18 cellular contexts compared by ENCODE assay signal in the genomic region with DNA sequence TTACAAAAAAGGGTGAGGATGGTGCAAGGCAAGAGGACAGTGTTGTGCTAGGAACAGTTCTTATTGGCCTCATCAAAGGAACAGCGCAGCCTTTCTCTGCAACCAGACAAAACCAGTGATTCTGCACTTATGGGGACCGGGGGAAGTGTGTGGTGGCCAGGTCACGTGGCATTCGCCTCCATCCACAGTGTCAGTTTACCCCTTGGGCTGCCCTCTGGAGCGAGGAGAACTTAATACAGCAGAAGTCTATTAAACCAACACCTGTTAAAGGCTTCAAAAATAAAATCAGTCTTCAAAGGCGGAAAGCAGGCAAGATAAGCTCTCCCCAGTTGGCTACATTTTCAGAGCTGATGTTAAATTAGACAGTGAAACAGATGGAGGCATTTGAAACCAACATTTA.
DNase-seq lines count a peak whose midpoint lies in the region; ATAC-seq, FAIRE-seq and TF ChIP-seq lines count a peak whose summit lies in the region.
"Had no signal": no experiment of that assay in that cellular context is flagged by ENCODE, and none has a peak within 500 bp of the region (broad histone marks: within the 10 kb centered on the region; RNA-seq: fewer than 3 reads in every experiment).

No MANE protein-coding gene starts in this region.

- TF ChIP-seq EP300 in stomach (IDR thresholded peaks at IDR 0.05) = no peak

- H3K79me2 ChIP-seq in Karpas-422 (ENCODE audit: low read length) = peaks cover 67% of the 10 kb centered on the region
- H3K79me2 ChIP-seq in astrocyte (ENCODE audit: insufficient read depth, low read length) = peaks cover 55% of the 10 kb centered on the region

- no peaks in the 10 kb centered on the region for H3K9me2 ChIP-seq in Karpas-422 (replicated peaks; ENCODE audit: insufficient read depth, low read length)

- no peak overlapping the region for H2AFZ ChIP-seq in Karpas-422 (ENCODE audit: low read length)
- no peak overlapping the region for H2AFZ ChIP-seq in astrocyte (ENCODE audit: low read depth, low read length)

- no peaks in the 10 kb centered on the region for H3K27me3 Mint-ChIP-seq in astrocyte (ENCODE audit: low read depth, unreplicated experiment)

- H3K27me3 ChIP-seq in Karpas-422 (ENCODE audit: low read length) (no peaks in the 10 kb centered on the region), astrocyte (ENCODE audit: insufficient read depth, low read length) (no peaks in the 10 kb centered on the region), mucosa of stomach (ENCODE audit: control insufficient read depth, insufficient read depth, low read length) (no peaks in the 10 kb centered on the region), stomach (no peaks in the 10 kb centered on the region)
- H3K27me3 ChIP-seq: brain microvascular endothelial cell had no signal

- H3K9me3 Mint-ChIP-seq in astrocyte (ENCODE audit: unreplicated experiment) = peaks cover 15% of the 10 kb centered on the region

- no peak for ATAC-seq in HG03342 (IDR thresholded peaks at IDR 0.05; ENCODE audit: unreplicated experiment)
- ATAC-seq: activated naive CD4-positive, alpha-beta T cell treated with anti-CD3 and anti-CD28 coated beads, Interleukin-2, amount 50 U/mL, for 72 hours; HCT116; K562 had no signal

- TF ChIP-seq POLR2A in stomach (IDR thresholded peaks at IDR 0.05) (no peak), GM12891 (IDR thresholded peaks at IDR 0.05; ENCODE audit: low read depth, low read length) (no peak)

- H3K4me2 ChIP-seq in Karpas-422 (ENCODE audit: low read depth, low read length, poor library complexity, severe bottlenecking) (no peak overlapping the region), astrocyte (ENCODE audit: low read length) (no peak overlapping the region)

- POLR2A ChIA-PET in RWPE1 (lab: Yijun Ruan, JAX; ENCODE audit: low non-redundant PET) = no interaction called here

- peak overlapping the region; percentile 59 for H3K27ac ChIP-seq in Karpas-422 (ENCODE audit: low read length)
- H3K27ac ChIP-seq in astrocyte (ENCODE audit: low read depth, low read length) = no peak overlapping the region
- H3K27ac ChIP-seq in stomach = peak overlapping the region; percentile 16 to 81 (median 60)
- no peak overlapping the region for H3K27ac ChIP-seq in RWPE1
- H3K27ac ChIP-seq: brain microvascular endothelial cell had no signal

- no peaks in the 10 kb centered on the region for H3K9me3 ChIP-seq in Karpas-422 (ENCODE audit: low read length)
- peaks cover 7% of the 10 kb centered on the region for H3K9me3 ChIP-seq in astrocyte (ENCODE audit: insufficient read depth, low read depth, low read length)
- no peaks in the 10 kb centered on the region for H3K9me3 ChIP-seq in mucosa of stomach (ENCODE audit: control insufficient read depth, low read length)
- peaks cover 0 to 11% (median 10%) of the 10 kb centered on the region in 4 donors for H3K9me3 ChIP-seq in stomach

- peak overlapping the region; percentile 35 for H3K27ac Mint-ChIP-seq in astrocyte (ENCODE audit: unreplicated experiment)

- no peaks in the 10 kb centered on the region for H4K20me1 ChIP-seq in Karpas-422 (ENCODE audit: insufficient read depth, low read depth, low read length)
- no peaks in the 10 kb centered on the region for H4K20me1 ChIP-seq in astrocyte (ENCODE audit: insufficient read depth, low read length)

- no peak for FAIRE-seq in astrocyte (lab: Jason Lieb, UNC)
- no peak for FAIRE-seq in GM12891 (lab: Jason Lieb, UNC)
- FAIRE-seq: K562 had no signal

- DNase-seq in Karpas-422 = no peak
- no peak for DNase-seq in astrocyte (ENCODE audit: low read depth)
- DNase-seq in stomach = no peak
- no peak for DNase-seq in GM12891 (ENCODE audit: insufficient read length, low spot score)
- no peak for DNase-seq in RWPE1 (ENCODE audit: low spot score)
- DNase-seq: activated CD4-positive, alpha-beta T cell treated with anti-CD3 and anti-CD28 coated beads, Interleukin-2, amount 50 U/mL, for 1 hour; AML-193; brain microvascular endothelial cell; Caco-2; NCI-H187 treated with DMSO at 0.1 percent for 48 hours; NCI-H446 treated with DMSO at 0.1 percent for 48 hours; retina; stimulated activated naive CD4-positive, alpha-beta T cell treated with Interleukin-2 at 50 U/mL for 16 hours had no signal

- H3K4me1 Mint-ChIP-seq in astrocyte (ENCODE audit: low read depth, unreplicated experiment) = peaks cover 56% of the 10 kb centered on the region

- intact Hi-C loops in stomach (cut with DNase I; ENCODE audit: low total_unique reads) = no loop called here

- H3K36me3 Mint-ChIP-seq in astrocyte (ENCODE audit: low read depth, unreplicated experiment) = peaks cover 19% of the 10 kb centered on the region

- H3K36me3 ChIP-seq in Karpas-422 (ENCODE audit: insufficient read depth, low read length) = no peaks in the 10 kb centered on the region; the same call in 1 of the 2 replicates
- no peaks in the 10 kb centered on the region for H3K36me3 ChIP-seq in astrocyte (ENCODE audit: insufficient read depth, low read length)
- no peaks in the 10 kb centered on the region for H3K36me3 ChIP-seq in mucosa of stomach (ENCODE audit: control insufficient read depth, insufficient read depth, low read length)
- peaks cover 0 to 11% (median under 1%) of the 10 kb centered on the region in 4 donors for H3K36me3 ChIP-seq in stomach
- H3K36me3 ChIP-seq: brain microvascular endothelial cell had no signal

- H3K4me3 ChIP-seq in Karpas-422 (ENCODE audit: low read length) = no peak overlapping the region
- no peak overlapping the region for H3K4me3 ChIP-seq in astrocyte (ENCODE audit: insufficient read depth, low read depth, low read length)
- no peak overlapping the region for H3K4me3 ChIP-seq in mucosa of stomach (ENCODE audit: low read length)
- no peak overlapping the region for H3K4me3 ChIP-seq in stomach
- H3K4me3 ChIP-seq: K562 had no signal

- 52 to 73% (median 62%) methylated on average over 6 of the region's 6 CpGs for WGBS in stomach, 5 donors

- H3K4me1 ChIP-seq in Karpas-422 (ENCODE audit: low read length) = peaks cover 50% of the 10 kb centered on the region
- peaks cover 39% of the 10 kb centered on the region for H3K4me1 ChIP-seq in astrocyte (ENCODE audit: insufficient read depth, low read length)
- H3K4me1 ChIP-seq in mucosa of stomach (ENCODE audit: control insufficient read depth, insufficient read depth, low read length) = peaks cover 18% of the 10 kb centered on the region
- peaks cover 37 to 74% (median 55%) of the 10 kb centered on the region in 4 donors for H3K4me1 ChIP-seq in stomach
- H3K4me1 ChIP-seq: Caco-2 had no signal

- CTCF ChIA-PET in RWPE1 (lab: Yijun Ruan, JAX) = no interaction called here

- TF ChIP-seq CTCF in astrocyte (IDR thresholded peaks at IDR 0.05; ENCODE audit: insufficient read depth, low read depth, low read length) (no peak), stomach (IDR thresholded peaks at IDR 0.05) (no peak), RWPE1 (conservative IDR thresholded peaks at IDR 0.05; ENCODE audit: low read depth) (no peak)

- H3K9ac ChIP-seq in Karpas-422 (ENCODE audit: low read length) = no peak overlapping the region
- H3K9ac ChIP-seq in astrocyte (ENCODE audit: low read length) = no peak overlapping the region
- peak overlapping the region; percentile 7 for H3K9ac ChIP-seq in mucosa of stomach (ENCODE audit: low read length)

- no peak overlapping the region for H3K4me3 Mint-ChIP-seq in astrocyte (ENCODE audit: unreplicated experiment)

TF ChIP-seq in GM12891, 5 proteins besides CTCF, POLR2A, EP300 and RAD21:
- TF ChIP-seq PAX5 (IDR thresholded peaks at IDR 0.05; ENCODE audit: insufficient read depth, low read length, severe bottlenecking) (no peak), SPI1 (IDR thresholded peaks at IDR 0.05; ENCODE audit: low read depth, low read length) (no peak), TAF1 (IDR thresholded peaks at IDR 0.05; ENCODE audit: low read depth, low read length) (no peak), POU2F2 (IDR thresholded peaks at IDR 0.05; ENCODE audit: low read depth, low read length) (no peak)

Comparison
In these comparisons a context has a peak if more than half of its experiments do, and no peak if none do; other contexts are left out.
1. H3K27ac ChIP-seq: peak in Karpas-422 (single experiment) and stomach (5 of 5); none in astrocyte (single experiment) and RWPE1 (single experiment).